ENCODE assay signal across 18 cellular contexts in the genomic region with DNA sequence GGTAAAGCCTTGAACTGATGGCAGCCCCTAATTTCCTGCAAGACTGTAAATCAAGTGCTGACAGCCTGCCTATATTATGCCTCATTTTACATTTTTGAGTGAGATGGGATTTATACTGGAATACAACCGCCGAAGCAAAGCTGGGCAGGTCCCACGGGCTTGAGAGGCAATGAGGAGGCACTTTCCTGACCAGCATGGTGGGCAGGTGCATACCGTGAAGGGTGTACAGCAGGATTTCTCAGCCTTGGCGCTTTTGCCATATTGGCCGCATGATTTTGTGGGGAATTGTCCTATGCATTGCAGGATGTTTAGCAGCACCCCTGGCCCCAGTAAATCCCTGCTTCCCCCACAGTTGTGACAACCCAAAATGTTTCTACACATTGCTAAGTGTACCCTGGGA. TPM values are rescaled to one million over a fixed set of nuclear protein-coding genes. Genes with fewer than 3 reads are reported as not detected.
DNase-seq lines count a peak whose midpoint lies in the region; ATAC-seq and TF ChIP-seq lines count a peak whose summit lies in the region.
"Had no signal": no experiment of that assay in that cellular context is flagged by ENCODE, and none has a peak within 500 bp of the region (broad histone marks: within the 10 kb centered on the region; RNA-seq: fewer than 3 reads in every experiment).

No MANE protein-coding gene starts in this region.

- no peaks in the 10 kb centered on the region for H3K79me2 ChIP-seq in GM23338 (replicated peaks; ENCODE audit: insufficient read depth)

- CTCF ChIA-PET in Caco-2 (lab: Charles Lee), result interaction anchor here (0.5 kb wide), 1 partner anchor 67 kb away, joined by 7 read pairs; no protein-coding TSS in a partner anchor
- CTCF ChIA-PET in activated CD8-positive, alpha-beta memory T cell treated with anti-CD3 and anti-CD28 coated beads, Interleukin-2, amount 10 ng/mL, durations not matched to agents 7 days and 5 days (lab: Charles Lee), result interaction anchor here (0.6 to 1.0 kb wide), 2 partner anchors 14 to 495 kb away, joined by 4 read pairs; no protein-coding TSS in a partner anchor

- H3K27me3 ChIP-seq in Caco-2 (replicated peaks; ENCODE audit: control insufficient read depth, insufficient read depth, low read length) (no peaks in the 10 kb centered on the region), GM23338 (ENCODE audit: insufficient read depth) (no peaks in the 10 kb centered on the region), colonic mucosa (no peaks in the 10 kb centered on the region)

- H3K36me3 Mint-ChIP-seq in Caco-2 (ENCODE audit: insufficient read depth, unreplicated experiment), result peaks cover 86% of the 10 kb centered on the region
- H3K36me3 Mint-ChIP-seq in GM23338 (ENCODE audit: low read depth), result peaks cover 78% of the 10 kb centered on the region
- H3K36me3 Mint-ChIP-seq in stimulated activated naive B cell treated with anti-CD40 and anti-IgM and Interleukin-4, amounts not matched to agents 10 μg/mL and 1 μg/mL and 100 μg/mL, for 72 hours, result peaks cover 25 to 55% of the 10 kb centered on the region in 2 donors
- H3K36me3 Mint-ChIP-seq in activated CD8-positive, alpha-beta memory T cell treated with anti-CD3 and anti-CD28 coated beads, Interleukin-2, amount 10 ng/mL, durations not matched to agents 7 days and 5 days, result peaks cover 25% of the 10 kb centered on the region

- H3K27me3 Mint-ChIP-seq in Caco-2 (ENCODE audit: insufficient read depth, unreplicated experiment) (no peaks in the 10 kb centered on the region), GM23338 (ENCODE audit: insufficient read depth, low read depth, poor library complexity) (peaks cover 4% of the 10 kb centered on the region)
- no peaks in the 10 kb centered on the region for H3K27me3 Mint-ChIP-seq in stimulated activated naive B cell treated with anti-CD40 and anti-IgM and Interleukin-4, amounts not matched to agents 10 μg/mL and 1 μg/mL and 100 μg/mL, for 72 hours
- H3K27me3 Mint-ChIP-seq in activated CD8-positive, alpha-beta memory T cell treated with anti-CD3 and anti-CD28 coated beads, Interleukin-2, amount 10 ng/mL, durations not matched to agents 7 days and 5 days, result no peaks in the 10 kb centered on the region

- TF ChIP-seq CTCF in Caco-2 (IDR thresholded peaks at IDR 0.05; ENCODE audit: insufficient read depth in 1 of 2, low read depth in 1 of 2, low read length in 1 of 2, severe bottlenecking in 1 of 2, unreplicated experiment in 1 of 2) (no peak), GM23338 (conservative IDR thresholded peaks at IDR 0.05; ENCODE audit: low read depth in 2 of 2) (no peak), colonic mucosa (IDR thresholded peaks at IDR 0.05) (no peak)

- H3K4me2 ChIP-seq in GM23338, result no peak overlapping the region
- H3K4me2 ChIP-seq: KMS-11 had no signal

- H3K27ac Mint-ChIP-seq in Caco-2 (ENCODE audit: unreplicated experiment) (peak overlapping the region; percentile 13), GM23338 (peak overlapping the region; percentile 67; the same call in 1 of the 2 replicates)
- peak overlapping the region; percentile 82 for H3K27ac Mint-ChIP-seq in stimulated activated naive B cell treated with anti-CD40 and anti-IgM and Interleukin-4, amounts not matched to agents 10 μg/mL and 1 μg/mL and 100 μg/mL, for 72 hours
- no peak overlapping the region for H3K27ac Mint-ChIP-seq in activated CD8-positive, alpha-beta memory T cell treated with anti-CD3 and anti-CD28 coated beads, Interleukin-2, amount 10 ng/mL, durations not matched to agents 7 days and 5 days

- intact Hi-C loops in Caco-2 (cut with micrococcal nuclease; ENCODE audit: unreplicated experiment), result no loop called here
- intact Hi-C loops in colonic mucosa (cut with DNase I), result loop anchor here (10.0 kb wide), 1 partner anchor 46 kb away; no protein-coding TSS in a partner anchor

- H3K9me2 ChIP-seq in GM23338 (ENCODE audit: insufficient read depth), result no peaks in the 10 kb centered on the region

- H3K9me3 ChIP-seq in Caco-2 (no peaks in the 10 kb centered on the region), colonic mucosa (no peaks in the 10 kb centered on the region)

- H3K9me3 Mint-ChIP-seq in Caco-2 (ENCODE audit: unreplicated experiment), result no peaks in the 10 kb centered on the region
- H3K9me3 Mint-ChIP-seq in GM23338, result no peaks in the 10 kb centered on the region
- no peaks in the 10 kb centered on the region for H3K9me3 Mint-ChIP-seq in stimulated activated naive B cell treated with anti-CD40 and anti-IgM and Interleukin-4, amounts not matched to agents 10 μg/mL and 1 μg/mL and 100 μg/mL, for 72 hours
- H3K9me3 Mint-ChIP-seq in activated CD8-positive, alpha-beta memory T cell treated with anti-CD3 and anti-CD28 coated beads, Interleukin-2, amount 10 ng/mL, durations not matched to agents 7 days and 5 days (ENCODE audit: low read depth), result no peaks in the 10 kb centered on the region
- H3K9me3 Mint-ChIP-seq: H9 had no signal

- peaks cover 8% of the 10 kb centered on the region for H3K4me1 ChIP-seq in Caco-2
- H3K4me1 ChIP-seq in GM23338 (ENCODE audit: insufficient read depth), result peaks cover 23% of the 10 kb centered on the region
- H3K4me1 ChIP-seq in colonic mucosa, result peaks cover 14% of the 10 kb centered on the region

- H3K4me3 ChIP-seq in Caco-2 (ENCODE audit: low read depth, low read length) (no peak overlapping the region), GM23338 (no peak overlapping the region), colonic mucosa (no peak overlapping the region)

- peaks cover 3% of the 10 kb centered on the region for H3K36me3 ChIP-seq in Caco-2 (ENCODE audit: control insufficient read depth, insufficient read depth, low read length)
- peaks cover 31% of the 10 kb centered on the region for H3K36me3 ChIP-seq in GM23338 (ENCODE audit: insufficient read depth)
- H3K36me3 ChIP-seq in colonic mucosa, result peaks cover 12% of the 10 kb centered on the region

- H3K9ac ChIP-seq in colonic mucosa (ENCODE audit: low read depth in 2 of 2, low read length in 2 of 2), result no peak overlapping the region
- H3K9ac ChIP-seq: KMS-11 had no signal

- peaks cover 9% of the 10 kb centered on the region for H3K4me1 Mint-ChIP-seq in Caco-2 (ENCODE audit: low read depth, unreplicated experiment)
- H3K4me1 Mint-ChIP-seq in GM23338, result peaks cover 31% of the 10 kb centered on the region
- peaks cover 10 to 24% of the 10 kb centered on the region in 2 donors for H3K4me1 Mint-ChIP-seq in stimulated activated naive B cell treated with anti-CD40 and anti-IgM and Interleukin-4, amounts not matched to agents 10 μg/mL and 1 μg/mL and 100 μg/mL, for 72 hours
- no peaks in the 10 kb centered on the region for H3K4me1 Mint-ChIP-seq in activated CD8-positive, alpha-beta memory T cell treated with anti-CD3 and anti-CD28 coated beads, Interleukin-2, amount 10 ng/mL, durations not matched to agents 7 days and 5 days

- H3F3A ChIP-seq in GM23338 (replicated peaks; ENCODE audit: low read depth), result peaks cover 3% of the 10 kb centered on the region; the same call in 1 of the 2 replicates

- H3K4me3 Mint-ChIP-seq in Caco-2 (ENCODE audit: unreplicated experiment) (no peak overlapping the region), GM23338 (no peak overlapping the region)
- H3K4me3 Mint-ChIP-seq in stimulated activated naive B cell treated with anti-CD40 and anti-IgM and Interleukin-4, amounts not matched to agents 10 μg/mL and 1 μg/mL and 100 μg/mL, for 72 hours, result no peak overlapping the region
- no peak overlapping the region for H3K4me3 Mint-ChIP-seq in activated CD8-positive, alpha-beta memory T cell treated with anti-CD3 and anti-CD28 coated beads, Interleukin-2, amount 10 ng/mL, durations not matched to agents 7 days and 5 days
- H3K4me3 Mint-ChIP-seq: H9 had no signal

- H4K20me1 ChIP-seq in GM23338 (replicated peaks; ENCODE audit: insufficient read depth), result peaks cover 21% of the 10 kb centered on the region

- H3K27ac ChIP-seq in GM23338 (ENCODE audit: low read depth), result no peak overlapping the region
- H3K27ac ChIP-seq in colonic mucosa, result no peak overlapping the region
- H3K27ac ChIP-seq: C4-2B, KMS-11 had no signal

- POLR2A ChIA-PET in Caco-2 (lab: Charles Lee), result interaction anchor here (1.0 kb wide), 1 partner anchor 23 kb away, joined by 3 read pairs; the partner anchor contains the start of gene CEP68

- no peak overlapping the region for H2AFZ ChIP-seq in GM23338

- ATAC-seq in GM23338, result no peak
- ATAC-seq in stimulated activated naive B cell treated with anti-CD40 and anti-IgM and Interleukin-4, amounts not matched to agents 10 μg/mL and 1 μg/mL and 100 μg/mL, for 72 hours (replicated peaks), result no peak
- ATAC-seq in activated CD8-positive, alpha-beta memory T cell treated with anti-CD3 and anti-CD28 coated beads, Interleukin-2, amount 10 ng/mL, durations not matched to agents 7 days and 5 days, result no peak

- no peak for DNase-seq in Caco-2
- no peak for DNase-seq in GM23338 (ENCODE audit: low spot score)
- DNase-seq in colonic mucosa, result peak; percentile 12
- no peak for DNase-seq in stimulated activated naive B cell treated with anti-CD40 and anti-IgM and Interleukin-4, amounts not matched to agents 10 μg/mL and 1 μg/mL and 100 μg/mL, for 72 hours
- no peak for DNase-seq in NCI-H1436 treated with DMSO at 0.1 percent for 48 hours (lab: John Stamatoyannopoulos, UW)
- no peak for DNase-seq in NAMALWA (ENCODE audit: low spot score)
- no peak for DNase-seq in activated CD8-positive, alpha-beta memory T cell treated with anti-CD3 and anti-CD28 coated beads, Interleukin-2, amount 10 ng/mL, durations not matched to agents 7 days and 5 days
- DNase-seq: EL, GF-D8, H9, NCI-H1105, NCI-H1694 treated with DMSO at 0.1 percent for 48 hours, NCI-H2081 treated with DMSO at 0.1 percent for 48 hours, NCI-H2171 treated with DMSO at 0.1 percent for 48 hours, NCI-H524 treated with DMSO at 0.1 percent for 48 hours, SHP77 had no signal

- BruUV-seq in Caco-2 (replicated peaks; lab: Mats Ljungman, UMichigan), result no TSS peak

RNA-seq across cellular contexts. Expression of gene CEP68, which starts 22.8 kb away (rescaled TPM):
- total RNA-seq in Caco-2 (2022), result 12.9 and 14.0 TPM in 2 replicates
- 20.7 and 24.4 TPM in 2 replicates for total RNA-seq in GM23338 (2014; rRNA removed; shearing (Covaris generic))
- polyA plus RNA-seq in GM23338 (2016; fragmentation: Nextera tagmentation; extraction: Ambion mirVana), result 11.8 and 13.0 TPM in 2 replicates
- 1 to 10 TPM; 7.1 to 8.5 TPM for total RNA-seq in colonic mucosa
- total RNA-seq in activated CD8-positive, alpha-beta memory T cell treated with anti-CD3 and anti-CD28 coated beads, Interleukin-2, amount 10 ng/mL, durations not matched to agents 7 days and 5 days, result 1 to 10 TPM; 5.9 to 9.2 TPM

RNA-seq across cellular contexts. Expression of gene RAB1A, which starts 50.9 kb away (rescaled TPM):
- total RNA-seq in Caco-2 (2022) (193 and 207 TPM in 2 replicates), colonic mucosa (100 to 1,000 TPM; 187 to 212 TPM)
- 93.6 and 94.8 TPM in 2 replicates for total RNA-seq in GM23338 (2014; rRNA removed; shearing (Covaris generic))
- polyA plus RNA-seq in GM23338 (2016; fragmentation: Nextera tagmentation; extraction: Ambion mirVana), result 140 and 172 TPM in 2 replicates
- 10 to 100 TPM; 58.4 to 78.3 TPM for total RNA-seq in activated CD8-positive, alpha-beta memory T cell treated with anti-CD3 and anti-CD28 coated beads, Interleukin-2, amount 10 ng/mL, durations not matched to agents 7 days and 5 days
